13 cellular contexts compared by ENCODE assay signal in genomic region chr14:94011795-94012194, GRCh38. TPM values are rescaled to one million over a fixed set of nuclear protein-coding genes. Genes with fewer than 3 reads are reported as not detected.
A peak's percentile ranks its signal among the peaks of the same experiment; 100 is the strongest.
DNase-seq lines count a peak whose midpoint lies in the region; TF ChIP-seq lines count a peak whose summit lies in the region.
"Had no signal": no experiment of that assay in that cellular context is flagged by ENCODE, and none has a peak within 500 bp of the region (broad histone marks: within the 10 kb centered on the region; RNA-seq: fewer than 3 reads in every experiment).

No MANE protein-coding gene starts in this region.

- H3K4me1 ChIP-seq in GM23248 (ENCODE audit: insufficient read depth) (peaks cover 6% of the 10 kb centered on the region), prostate gland (replicated peaks) (no peaks in the 10 kb centered on the region), uterus (no peaks in the 10 kb centered on the region)

- WGBS in GM23248 (ENCODE audit: low coverage in 1 of 2, low lambda C conversion rate in 2 of 2, missing lambda C conversion rate in 2 of 2), 2 experiments: 41 to 47% methylated on average over 2 of the region's 2 CpGs
- WGBS in prostate gland: 64% methylated on average over 2 of the region's 2 CpGs

- no peak for TF ChIP-seq CTCF in SU-DHL-6 (IDR thresholded peaks at IDR 0.05; ENCODE audit: insufficient read depth, low read length, poor library complexity, severe bottlenecking)
- no peak for TF ChIP-seq CTCF in mesothelial cell of epicardium (IDR thresholded peaks at IDR 0.05; ENCODE audit: unreplicated experiment)
- no peak for TF ChIP-seq CTCF in prostate gland (IDR thresholded peaks at IDR 0.05)
- no peak for TF ChIP-seq CTCF in uterus (IDR thresholded peaks at IDR 0.05)

- H3K4me2 ChIP-seq in GM23248 (ENCODE audit: unreplicated experiment) (peak overlapping the region; percentile 23), SU-DHL-6 (ENCODE audit: low read depth, low read length, poor library complexity, severe bottlenecking) (peak overlapping the region; percentile 18)

- no peak overlapping the region for H3K4me3 Mint-ChIP-seq in mesothelial cell of epicardium

- intact Hi-C loops in prostate gland (cut with DNase I) (no loop called here), uterus (cut with DNase I; ENCODE audit: low total_unique reads) (no loop called here)

- peaks cover 13% of the 10 kb centered on the region for H3K4me1 Mint-ChIP-seq in mesothelial cell of epicardium

- H3K9ac ChIP-seq in GM23248 (no peak overlapping the region), SU-DHL-6 (ENCODE audit: low read length) (no peak overlapping the region)

- H3K36me3 Mint-ChIP-seq in mesothelial cell of epicardium: no peaks in the 10 kb centered on the region

- H3F3A ChIP-seq in GM23248 (ENCODE audit: insufficient read depth) (no peaks in the 10 kb centered on the region), SU-DHL-6 (ENCODE audit: insufficient read depth) (no peaks in the 10 kb centered on the region)

- no peaks in the 10 kb centered on the region for H4K20me1 ChIP-seq in GM23248 (ENCODE audit: insufficient read depth)
- H4K20me1 ChIP-seq in SU-DHL-6 (ENCODE audit: low read depth, low read length): no peaks in the 10 kb centered on the region

- H3K9me3 Mint-ChIP-seq in mesothelial cell of epicardium: no peaks in the 10 kb centered on the region

- H3K79me2 ChIP-seq in GM23248 (ENCODE audit: insufficient read depth) (no peaks in the 10 kb centered on the region), SU-DHL-6 (ENCODE audit: insufficient read depth, low read length) (no peaks in the 10 kb centered on the region)

- peaks cover 5% of the 10 kb centered on the region for H3K27me3 Mint-ChIP-seq in mesothelial cell of epicardium (ENCODE audit: low read depth)

- DNase-seq in NOMO-1 treated with DMSO at 0.1 percent for 48 hours (lab: John Stamatoyannopoulos, UW; ENCODE audit: unreplicated experiment) (peak; percentile 25), NOMO-1 treated with dmso at 0.1 percent for 144 hours (lab: John Stamatoyannopoulos, UW; ENCODE audit: unreplicated experiment) (no peak), GM23248 (peak; percentile 59), mesothelial cell of epicardium (ENCODE audit: low spot score in 2 of 2, unreplicated experiment in 2 of 2) (no peak), prostate gland (ENCODE audit: low spot score) (no peak), uterus (no peak), iPS-NIHi11 (ENCODE audit: low spot score) (no peak)
- DNase-seq: activated CD4-positive, CD25-positive, alpha-beta regulatory T cell treated with anti-CD3 and anti-CD28 coated beads, Interleukin-2, amount 50 U/mL, for 72 hours; midbrain; stimulated activated CD4-positive, alpha-beta T cell treated with anti-CD3 and anti-CD28 coated beads, Interleukin-15, amount 100 ng/mL, for 24 hours had no signal

- no peaks in the 10 kb centered on the region for H3K36me3 ChIP-seq in GM23248 (ENCODE audit: low read depth)
- no peaks in the 10 kb centered on the region for H3K36me3 ChIP-seq in SU-DHL-6 (ENCODE audit: low read length)
- H3K36me3 ChIP-seq in prostate gland: no peaks in the 10 kb centered on the region
- H3K36me3 ChIP-seq in uterus: no peaks in the 10 kb centered on the region
- H3K36me3 ChIP-seq: cardiac muscle cell had no signal

- in situ Hi-C loops in GM23248 (cut with MboI): no loop called here

- peak overlapping the region; percentile 72 for H3K27ac Mint-ChIP-seq in mesothelial cell of epicardium

- H3K27ac ChIP-seq in GM23248 (no peak overlapping the region), SU-DHL-6 (ENCODE audit: low read depth, low read length) (no peak overlapping the region), prostate gland (no peak overlapping the region), uterus (no peak overlapping the region)
- H3K27ac ChIP-seq: cardiac muscle cell had no signal

- H3K9me2 ChIP-seq in GM23248 (ENCODE audit: insufficient read depth) (no peaks in the 10 kb centered on the region), SU-DHL-6 (replicated peaks; ENCODE audit: insufficient read depth, low read length) (no peaks in the 10 kb centered on the region)

- no peak overlapping the region for H3K4me3 ChIP-seq in GM23248
- no peak overlapping the region for H3K4me3 ChIP-seq in SU-DHL-6 (ENCODE audit: insufficient read depth, low read length, poor library complexity, severe bottlenecking)
- no peak overlapping the region for H3K4me3 ChIP-seq in prostate gland
- H3K4me3 ChIP-seq in uterus: no peak overlapping the region
- H3K4me3 ChIP-seq: cardiac muscle cell had no signal

- H3K9me3 ChIP-seq in GM23248 (ENCODE audit: low read depth) (no peaks in the 10 kb centered on the region), SU-DHL-6 (ENCODE audit: insufficient read depth, low read length) (no peaks in the 10 kb centered on the region), prostate gland (no peaks in the 10 kb centered on the region), uterus (no peaks in the 10 kb centered on the region)

- no peak overlapping the region for H2AFZ ChIP-seq in GM23248
- H2AFZ ChIP-seq in SU-DHL-6 (ENCODE audit: low read depth, low read length, severe bottlenecking): no peak overlapping the region

- TF ChIP-seq POLR2A in prostate gland (IDR thresholded peaks at IDR 0.05) (no peak), uterus (IDR thresholded peaks at IDR 0.05) (no peak)

- H3K27me3 ChIP-seq in GM23248 (replicated peaks; ENCODE audit: insufficient read depth) (peaks cover 27% of the 10 kb centered on the region), SU-DHL-6 (ENCODE audit: low read length) (no peaks in the 10 kb centered on the region), prostate gland (replicated peaks; ENCODE audit: insufficient read depth) (no peaks in the 10 kb centered on the region), uterus (no peaks in the 10 kb centered on the region)
- H3K27me3 ChIP-seq: cardiac muscle cell had no signal

RNA-seq across cellular contexts. Expression of gene OTUB2, which starts 14.3 kb away (rescaled TPM):
- 1.0 and 1.9 TPM in 2 replicates for total RNA-seq in GM23248 (2014; rRNA removed; shearing (Covaris generic))
- 1.3 and 1.6 TPM in 2 replicates for polyA plus RNA-seq in GM23248 (2016; fragmentation: Nextera tagmentation; extraction: Ambion mirVana)
- total RNA-seq in mesothelial cell of epicardium (6.0 to 6.6 TPM (median 6.6 TPM) in 3 replicates), prostate gland (1 to 10 TPM; 1.5 to 3.0 TPM), uterus (1 to 10 TPM in 1 of 4 donors, under 1 TPM in 1, not detected in 2; 0.37 to 3.8 TPM)

RNA-seq across cellular contexts. Expression of gene CCDC197, which starts 14.7 kb away (rescaled TPM):
- not detected in 2 replicates for total RNA-seq in GM23248 (2014; rRNA removed; shearing (Covaris generic))
- not detected in 2 replicates for polyA plus RNA-seq in GM23248 (2016; fragmentation: Nextera tagmentation; extraction: Ambion mirVana)
- total RNA-seq in mesothelial cell of epicardium: not detected in 3 replicates
- total RNA-seq in prostate gland: not detected
- not detected for total RNA-seq in uterus
- total RNA-seq: cardiac muscle cell had no signal
- polyA plus RNA-seq: BJ, cardiac muscle cell had no signal

RNA-seq across cellular contexts. Expression of gene ASB2, which starts 35.4 kb away (rescaled TPM):
- not detected in 2 replicates for total RNA-seq in GM23248 (2014; rRNA removed; shearing (Covaris generic))
- 0.06 and 0.18 TPM in 2 replicates for polyA plus RNA-seq in GM23248 (2016; fragmentation: Nextera tagmentation; extraction: Ambion mirVana)
- 1.2 to 1.9 TPM (median 1.5 TPM) in 3 replicates for total RNA-seq in mesothelial cell of epicardium
- 10 to 100 TPM; 10.3 to 17.4 TPM for total RNA-seq in prostate gland
- 10 to 100 TPM; 11.8 to 84.1 (median 21.0) TPM for total RNA-seq in uterus

Comparison
In these comparisons a context has a peak if more than half of its experiments do, and no peak if none do; other contexts are left out.
1. DNase-seq: peak in NOMO-1 treated with DMSO at 0.1 percent for 48 hours (single experiment) and GM23248 (single experiment); none in NOMO-1 treated with dmso at 0.1 percent for 144 hours (single experiment), mesothelial cell of epicardium (0 of 2), prostate gland (single experiment), uterus (0 of 2) and iPS-NIHi11 (single experiment).